8 cellular contexts compared by ENCODE assay signal in genomic region chr17:31068291-31068690, GRCh38.
DNase-seq lines count a peak whose midpoint lies in the region; ATAC-seq lines count a peak whose summit lies in the region.

No MANE protein-coding gene starts in this region.

- ATAC-seq in GM21447 (IDR thresholded peaks at IDR 0.05; ENCODE audit: unreplicated experiment) (no peak), HG03432 (IDR thresholded peaks at IDR 0.05; ENCODE audit: unreplicated experiment) (no peak)

- peak; percentile 44 for DNase-seq in NCI-H748 (lab: John Stamatoyannopoulos, UW; ENCODE audit: unreplicated experiment)
- no peak for DNase-seq in NCI-H748 treated with DMSO at 0.1 percent for 48 hours (lab: John Stamatoyannopoulos, UW)
- peak; percentile 51 for DNase-seq in NCI-H82 treated with DMSO at 0.1 percent for 48 hours (lab: John Stamatoyannopoulos, UW; ENCODE audit: unreplicated experiment)
- DNase-seq in activated CD8-positive, alpha-beta memory T cell treated with anti-CD3 and anti-CD28 coated beads, Interleukin-2, amount 50 U/mL, for 4 hours, result peak; percentile 46
- DNase-seq in germinal center (ENCODE audit: low spot score), result peak; percentile 65
- DNase-seq in stimulated activated CD4-positive, alpha-beta T cell treated with anti-CD3 and anti-CD28 coated beads, Interleukin-12 subunit alpha, Interleukin-12 subunit beta, amount 100 ng/mL, for 4 hours, result peak; percentile 28
